14 cellular contexts compared by ENCODE assay signal in genomic region chr11:118872403-118872821, GRCh38. TPM values are rescaled to one million over a fixed set of nuclear protein-coding genes. Genes with fewer than 3 reads are reported as not detected.
DNase-seq lines count a peak whose midpoint lies in the region; ATAC-seq, FAIRE-seq and TF ChIP-seq lines count a peak whose summit lies in the region.
"Had no signal": no experiment of that assay in that cellular context is flagged by ENCODE, and none has a peak within 500 bp of the region (broad histone marks: within the 10 kb centered on the region; RNA-seq: fewer than 3 reads in every experiment).

No MANE protein-coding gene starts in this region.

- no peaks in the 10 kb centered on the region for H3K36me3 ChIP-seq in kidney (ENCODE audit: control insufficient read depth in 1 of 2, insufficient read depth in 2 of 2, low read length in 2 of 2)

- H3K27ac ChIP-seq in kidney (ENCODE audit: low read depth in 2 of 2, low read length in 2 of 2) = no peak overlapping the region

- H3K4me1 ChIP-seq in kidney (ENCODE audit: control insufficient read depth in 1 of 2, insufficient read depth in 1 of 2, low read depth in 1 of 2, low read length in 2 of 2) = peaks cover 12 to 13% of the 10 kb centered on the region in 2 donors

- ATAC-seq in GM19351 (IDR thresholded peaks at IDR 0.05; ENCODE audit: unreplicated experiment) = peak; percentile 41
- ATAC-seq: left lobe of liver, sciatic nerve had no signal

- TF ChIP-seq CTCF in kidney (IDR thresholded peaks at IDR 0.05; ENCODE audit: borderline replicate concordance, extremely low read depth, insufficient read depth) = no peak

- H3K4me3 ChIP-seq in kidney (ENCODE audit: low read length in 2 of 2) = no peak overlapping the region

- peak; percentile 56 for DNase-seq in T follicular helper cell (ENCODE audit: low read depth)
- DNase-seq in activated naive CD4-positive, alpha-beta T cell treated with anti-CD3 and anti-CD28 coated beads, Interleukin-2, amount 50 U/mL, for 16 hours = peak; percentile 32
- peak; percentile 77 for DNase-seq in stimulated activated CD4-positive, alpha-beta T cell treated with anti-CD3 and anti-CD28 coated beads, Interleukin-1b, Interleukin-23, amount 100 ng/mL, for 48 hours
- no peak for DNase-seq in kidney
- DNase-seq in cardiac septum (ENCODE audit: low spot score) = no peak
- DNase-seq in ecto neural progenitor cell (ENCODE audit: low spot score) = no peak
- DNase-seq in midbrain (lab: John Stamatoyannopoulos, UW) = no peak
- DNase-seq: aorta had no signal

- no peak for FAIRE-seq in kidney (lab: Jason Lieb, UNC)
- FAIRE-seq: G401.6 had no signal

- H3K9ac ChIP-seq in kidney (ENCODE audit: low read length in 2 of 2) = no peak overlapping the region

- intact Hi-C loops in kidney (cut with DNase I) (no loop called here), cardiac septum (cut with DNase I) (no loop called here)

- H3K9me3 ChIP-seq in kidney (ENCODE audit: control insufficient read depth in 1 of 2, low read length in 2 of 2) = no peaks in the 10 kb centered on the region

RNA-seq across cellular contexts. Expression of gene CXCR5, which starts 11.3 kb away (rescaled TPM):
- total RNA-seq in kidney (1.1 TPM), cardiac septum (not detected)
- polyA plus RNA-seq in kidney (ENCODE audit: insufficient read depth, low read depth, low replicate concordance) = not detected
- total RNA-seq: fibroblast of lung, SK-MEL-5 had no signal
- polyA plus RNA-seq: fibroblast of lung had no signal

RNA-seq across cellular contexts. Expression of gene BCL9L, which starts 53.3 kb away (rescaled TPM):
- 57.5 TPM for total RNA-seq in kidney
- 5.0 TPM for polyA plus RNA-seq in kidney (ENCODE audit: insufficient read depth, low read depth, low replicate concordance)
- total RNA-seq in cardiac septum = 41.4 TPM

Comparison
In these comparisons a context has a peak if more than half of its experiments do, and no peak if none do; other contexts are left out.
1. DNase-seq: peak in T follicular helper cell (single experiment), activated naive CD4-positive, alpha-beta T cell treated with anti-CD3 and anti-CD28 coated beads, Interleukin-2, amount 50 U/mL, for 16 hours (single experiment) and stimulated activated CD4-positive, alpha-beta T cell treated with anti-CD3 and anti-CD28 coated beads, Interleukin-1b, Interleukin-23, amount 100 ng/mL, for 48 hours (single experiment); none in kidney (single experiment), cardiac septum (single experiment), ecto neural progenitor cell (single experiment) and midbrain (single experiment).